In genomic region chr3:170508876-170509275, GRCh38 we compare ENCODE assay signal across 13 cellular contexts.
A peak's percentile ranks its signal among the peaks of the same experiment; 100 is the strongest.
DNase-seq lines count a peak whose midpoint lies in the region; ATAC-seq and TF ChIP-seq lines count a peak whose summit lies in the region.
"Had no signal": no experiment of that assay in that cellular context is flagged by ENCODE, and none has a peak within 500 bp of the region (broad histone marks: within the 10 kb centered on the region; RNA-seq: fewer than 3 reads in every experiment).

No MANE protein-coding gene starts in this region.

- H3K27me3 Mint-ChIP-seq in nephron progenitor cell (ENCODE audit: low read depth, poor library complexity), result no peaks in the 10 kb centered on the region

- H3K36me3 Mint-ChIP-seq in nephron progenitor cell (ENCODE audit: low read depth), result no peaks in the 10 kb centered on the region
- H3K36me3 Mint-ChIP-seq: CD8-positive, alpha-beta memory T cell had no signal

- H3K27ac Mint-ChIP-seq in nephron progenitor cell, result peak overlapping the region; percentile 50
- H3K27ac Mint-ChIP-seq: CD8-positive, alpha-beta memory T cell had no signal

- no peaks in the 10 kb centered on the region for H4K20me1 ChIP-seq in BLaER1

- H3K4me3 ChIP-seq in BLaER1 (no peak overlapping the region), foreskin fibroblast (ENCODE audit: low read depth in 1 of 2, low read length in 2 of 2) (no peak overlapping the region)
- H3K4me3 ChIP-seq: HAP-1 had no signal

- H3K4me1 ChIP-seq in BLaER1, result peaks cover 24% of the 10 kb centered on the region

- no peaks in the 10 kb centered on the region for H3K27me3 ChIP-seq in BLaER1
- H3K27me3 ChIP-seq: BE2C had no signal

- TF ChIP-seq CTCF in nephron progenitor cell (IDR thresholded peaks at IDR 0.05), result no peak
- TF ChIP-seq CTCF in foreskin fibroblast (IDR thresholded peaks at IDR 0.05; ENCODE audit: low read depth, low read length), result no peak

- H3K27ac ChIP-seq in BLaER1, result no peak overlapping the region

- H3K9me3 ChIP-seq in BLaER1, result no peaks in the 10 kb centered on the region
- H3K9me3 ChIP-seq: BE2C, HAP-1 had no signal

- DNase-seq in COLO668 (lab: John Stamatoyannopoulos, UW; ENCODE audit: unreplicated experiment) (peak; percentile 23), NCI-H774 (lab: John Stamatoyannopoulos, UW) (peak; percentile 61), nephron progenitor cell (no peak), EL (no peak), foreskin fibroblast (no peak), sciatic nerve (ENCODE audit: low spot score) (no peak)
- DNase-seq: BE2C; Calu3; CD8-positive, alpha-beta memory T cell; DMS79 had no signal

- no peak overlapping the region for H3K9ac ChIP-seq in BLaER1

- H3K4me2 ChIP-seq in BLaER1, result peak overlapping the region; percentile 33; the same call in 1 of the 2 replicates

- no peak overlapping the region for H3K4me3 Mint-ChIP-seq in nephron progenitor cell
- H3K4me3 Mint-ChIP-seq: CD8-positive, alpha-beta memory T cell had no signal

- no peak for ATAC-seq in sciatic nerve
- ATAC-seq: HepG2 had no signal

- no peaks in the 10 kb centered on the region for H3K9me3 Mint-ChIP-seq in nephron progenitor cell
- H3K9me3 Mint-ChIP-seq: CD8-positive, alpha-beta memory T cell had no signal

- H3K36me3 ChIP-seq in BLaER1, result no peaks in the 10 kb centered on the region
- H3K36me3 ChIP-seq: BE2C, HAP-1 had no signal

- H3K4me1 Mint-ChIP-seq in nephron progenitor cell, result peaks cover 33% of the 10 kb centered on the region
- H3K4me1 Mint-ChIP-seq: CD8-positive, alpha-beta memory T cell had no signal

- intact Hi-C loops in sciatic nerve (cut with DNase I), result no loop called here

Comparison
In these comparisons a context has a peak if more than half of its experiments do, and no peak if none do; other contexts are left out.
1. DNase-seq: peak in COLO668 (single experiment) and NCI-H774 (single experiment); none in nephron progenitor cell (single experiment), EL (single experiment), foreskin fibroblast (0 of 2) and sciatic nerve (single experiment).